16 cellular contexts compared by ENCODE assay signal in genomic region chr3:52528596-52529375, GRCh38. TPM values are rescaled to one million over a fixed set of nuclear protein-coding genes. Genes with fewer than 3 reads are reported as not detected.
DNase-seq lines count a peak whose midpoint lies in the region; ATAC-seq, FAIRE-seq and TF ChIP-seq lines count a peak whose summit lies in the region.
"Had no signal": no experiment of that assay in that cellular context is flagged by ENCODE, and none has a peak within 500 bp of the region (broad histone marks: within the 10 kb centered on the region; RNA-seq: fewer than 3 reads in every experiment).

No MANE protein-coding gene starts in this region.

- no peaks in the 10 kb centered on the region for H3K36me3 Mint-ChIP-seq in natural killer cell treated with Interleukin-12 subunit alpha and Interleukin-12 subunit beta and Interleukin-15 and Interleukin-18, amount 100 ng/mL, for 72 hours
- H3K36me3 Mint-ChIP-seq in natural killer cell (no peaks in the 10 kb centered on the region), glutamatergic neuron (ENCODE audit: unreplicated experiment) (no peaks in the 10 kb centered on the region), neural crest cell (ENCODE audit: low read depth) (peaks cover 12% of the 10 kb centered on the region)
- H3K36me3 Mint-ChIP-seq: memory B cell had no signal

- H3K4me1 Mint-ChIP-seq in natural killer cell treated with Interleukin-12 subunit alpha and Interleukin-12 subunit beta and Interleukin-15 and Interleukin-18, amount 100 ng/mL, for 72 hours (ENCODE audit: low read depth in 2 of 2), result peaks cover 7% of the 10 kb centered on the region in 2 donors
- H3K4me1 Mint-ChIP-seq in natural killer cell (peaks cover 0 to 8% of the 10 kb centered on the region in 2 donors), glutamatergic neuron (ENCODE audit: low read depth, unreplicated experiment) (peaks cover 9% of the 10 kb centered on the region), neural crest cell (peaks cover 26% of the 10 kb centered on the region)

- no peak for ATAC-seq in natural killer cell treated with Interleukin-12 subunit alpha and Interleukin-12 subunit beta and Interleukin-15 and Interleukin-18, amount 100 ng/mL, for 72 hours
- ATAC-seq in natural killer cell (no peak), GM18907 (IDR thresholded peaks at IDR 0.05; ENCODE audit: unreplicated experiment) (no peak)
- ATAC-seq: HCT116, Panc1 had no signal

- H3K27me3 Mint-ChIP-seq in natural killer cell treated with Interleukin-12 subunit alpha and Interleukin-12 subunit beta and Interleukin-15 and Interleukin-18, amount 100 ng/mL, for 72 hours, result no peaks in the 10 kb centered on the region
- no peaks in the 10 kb centered on the region for H3K27me3 Mint-ChIP-seq in natural killer cell (ENCODE audit: low read depth in 2 of 2)
- H3K27me3 Mint-ChIP-seq in glutamatergic neuron (ENCODE audit: unreplicated experiment), result peaks cover 8% of the 10 kb centered on the region
- H3K27me3 Mint-ChIP-seq in neural crest cell (ENCODE audit: low read depth), result no peaks in the 10 kb centered on the region
- H3K27me3 Mint-ChIP-seq: memory B cell had no signal

- no peak overlapping the region for H3K27ac Mint-ChIP-seq in natural killer cell treated with Interleukin-12 subunit alpha and Interleukin-12 subunit beta and Interleukin-15 and Interleukin-18, amount 100 ng/mL, for 72 hours
- H3K27ac Mint-ChIP-seq in natural killer cell (no peak overlapping the region), glutamatergic neuron (ENCODE audit: unreplicated experiment) (no peak overlapping the region), neural crest cell (ENCODE audit: unreplicated experiment) (no peak overlapping the region)
- H3K27ac Mint-ChIP-seq: memory B cell had no signal

- no peak overlapping the region for H3K4me3 Mint-ChIP-seq in natural killer cell treated with Interleukin-12 subunit alpha and Interleukin-12 subunit beta and Interleukin-15 and Interleukin-18, amount 100 ng/mL, for 72 hours
- no peak overlapping the region for H3K4me3 Mint-ChIP-seq in natural killer cell
- H3K4me3 Mint-ChIP-seq in glutamatergic neuron (ENCODE audit: unreplicated experiment), result no peak overlapping the region
- peak overlapping the region; percentile 79 for H3K4me3 Mint-ChIP-seq in neural crest cell
- H3K4me3 Mint-ChIP-seq: memory B cell had no signal

- no peaks in the 10 kb centered on the region for H3K9me3 Mint-ChIP-seq in natural killer cell treated with Interleukin-12 subunit alpha and Interleukin-12 subunit beta and Interleukin-15 and Interleukin-18, amount 100 ng/mL, for 72 hours
- H3K9me3 Mint-ChIP-seq in natural killer cell (no peaks in the 10 kb centered on the region), glutamatergic neuron (ENCODE audit: unreplicated experiment) (peaks cover 7% of the 10 kb centered on the region), neural crest cell (no peaks in the 10 kb centered on the region)
- H3K9me3 Mint-ChIP-seq: memory B cell had no signal

- DNase-seq in natural killer cell treated with Interleukin-12 subunit alpha and Interleukin-12 subunit beta and Interleukin-15 and Interleukin-18, amount 100 ng/mL, for 72 hours (ENCODE audit: low spot score), result peak; percentile 45
- DNase-seq in natural killer cell (no peak), glutamatergic neuron (peak; percentile 10), neural crest cell (ENCODE audit: low read depth, low spot score) (no peak), HTR-8/SVneo (ENCODE audit: insufficient read length, low spot score) (no peak), A172 (ENCODE audit: low spot score) (no peak)
- DNase-seq in activated CD4-positive, alpha-beta T cell treated with anti-CD3 and anti-CD28 coated beads, Interleukin-2, amount 50 U/mL, for 4 hours, result no peak
- DNase-seq: caudate nucleus; foreskin fibroblast; NCI-H774; small intestine; stimulated activated naive CD4-positive, alpha-beta T cell had no signal

- intact Hi-C loops in natural killer cell (cut with micrococcal nuclease), result no loop called here

- no peak for FAIRE-seq in HTR-8/SVneo (lab: Jason Lieb, UNC)
- FAIRE-seq: small intestine had no signal

- no peak for TF ChIP-seq CTCF in natural killer cell (IDR thresholded peaks at IDR 0.05)
- TF ChIP-seq CTCF in glutamatergic neuron (IDR thresholded peaks at IDR 0.05; ENCODE audit: partially characterized antibody, unreplicated experiment), result no peak
- TF ChIP-seq CTCF in neural crest cell (conservative IDR thresholded peaks at IDR 0.05), result no peak

RNA-seq across cellular contexts. Expression of gene NT5DC2, which starts 4.9 kb away (rescaled TPM):
- 100 to 1,000 TPM in 1 of 2 donors, 10 to 100 TPM in 1; 59.7 to 166 TPM for total RNA-seq in natural killer cell treated with Interleukin-12 subunit alpha and Interleukin-12 subunit beta and Interleukin-15 and Interleukin-18, amount 100 ng/mL, for 72 hours
- total RNA-seq in natural killer cell (10 to 100 TPM in 1 of 3 donors, 1 to 10 TPM in 2; 2.2 to 10.7 (median 2.2) TPM), glutamatergic neuron (ENCODE audit: unreplicated experiment) (308 TPM), neural crest cell (389 and 392 TPM in 2 replicates)
- 65.6 and 92.3 TPM in 2 replicates for total RNA-seq in A172 (2014; rRNA removed; shearing (Covaris generic))

RNA-seq across cellular contexts. Expression of gene UQCC5, which starts 7.6 kb away (rescaled TPM):
- total RNA-seq in natural killer cell treated with Interleukin-12 subunit alpha and Interleukin-12 subunit beta and Interleukin-15 and Interleukin-18, amount 100 ng/mL, for 72 hours, result 10 to 100 TPM in 1 of 2 donors, 1 to 10 TPM in 1; 6.7 to 18.0 TPM
- total RNA-seq in natural killer cell, result 1 to 10 TPM; 4.1 to 9.5 (median 7.3) TPM
- total RNA-seq in glutamatergic neuron (ENCODE audit: unreplicated experiment), result 13.7 TPM
- total RNA-seq in neural crest cell, result 26.2 and 29.8 TPM in 2 replicates
- 17.1 and 47.0 TPM in 2 replicates for total RNA-seq in A172 (2014; rRNA removed; shearing (Covaris generic))

RNA-seq across cellular contexts. Expression of gene STAB1, which starts 33.6 kb away (rescaled TPM):
- under 1 TPM; 0.57 to 0.92 TPM for total RNA-seq in natural killer cell treated with Interleukin-12 subunit alpha and Interleukin-12 subunit beta and Interleukin-15 and Interleukin-18, amount 100 ng/mL, for 72 hours
- total RNA-seq in natural killer cell, result 10 to 100 TPM in 1 of 3 donors, 1 to 10 TPM in 2; 1.8 to 26.5 (median 5.9) TPM
- 6.3 TPM for total RNA-seq in glutamatergic neuron (ENCODE audit: unreplicated experiment)
- 0.11 and 0.16 TPM in 2 replicates for total RNA-seq in neural crest cell
- 0.12 TPM in 1 of 2 replicates, not detected in the other for total RNA-seq in A172 (2014; rRNA removed; shearing (Covaris generic))

Comparison
In these comparisons a context has a peak if more than half of its experiments do, and no peak if none do; other contexts are left out.
1. DNase-seq: peak in natural killer cell treated with Interleukin-12 subunit alpha and Interleukin-12 subunit beta and Interleukin-15 and Interleukin-18, amount 100 ng/mL, for 72 hours (single experiment) and glutamatergic neuron (single experiment); none in natural killer cell (single experiment), neural crest cell (single experiment), activated CD4-positive, alpha-beta T cell treated with anti-CD3 and anti-CD28 coated beads, Interleukin-2, amount 50 U/mL, for 4 hours (0 of 2), HTR-8/SVneo (single experiment) and A172 (single experiment).